ENCODE assay signal across 26 cellular contexts in the genomic region with DNA sequence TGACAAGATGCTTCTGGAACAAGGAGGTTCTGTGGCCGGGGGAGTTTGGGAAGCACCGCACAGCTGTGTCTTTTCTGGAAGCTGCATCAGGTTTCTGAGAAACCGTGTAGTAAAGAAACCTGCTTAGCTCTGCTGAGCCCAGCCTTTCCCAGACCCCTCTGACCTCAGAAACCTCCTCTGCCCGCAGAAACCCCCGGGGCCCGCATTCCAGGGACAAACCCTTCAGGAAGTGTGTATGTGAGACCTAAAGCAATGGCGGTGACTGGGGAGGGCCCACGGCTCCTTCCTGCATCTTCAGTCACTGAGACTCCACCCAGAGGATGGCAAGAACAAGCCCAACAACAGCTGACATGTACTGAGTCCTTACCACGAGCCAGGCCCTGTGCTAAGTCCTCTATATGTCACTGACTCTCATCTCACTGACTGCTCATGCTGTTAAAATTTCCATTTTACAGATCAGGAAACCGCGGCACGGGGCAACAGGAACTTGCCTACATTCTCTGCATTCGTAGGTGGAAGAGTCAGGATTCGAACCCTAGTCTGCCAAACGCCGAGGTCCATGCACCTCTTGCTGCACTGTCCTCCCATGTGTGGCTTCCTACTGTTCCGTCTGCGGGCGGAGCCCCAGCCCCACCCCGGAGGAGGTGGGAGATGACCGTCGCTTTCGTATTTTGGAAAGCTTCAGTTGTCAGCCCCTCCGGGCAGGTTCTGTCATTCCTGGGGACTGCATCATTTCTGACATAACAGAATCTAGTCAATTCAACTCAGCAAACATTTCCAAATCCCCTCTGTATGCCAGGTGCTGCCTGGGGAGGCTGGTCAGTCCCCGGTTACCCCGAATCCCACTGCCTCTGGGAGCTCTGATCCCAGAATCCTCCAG.
"Had no signal": no experiment of that assay in that cellular context is flagged by ENCODE, and none has a peak within 500 bp of the region (broad histone marks: within the 10 kb centered on the region; RNA-seq: fewer than 3 reads in every experiment).

No MANE protein-coding gene starts in this region.

- H3K4me1 ChIP-seq: heart left ventricle, psoas muscle, right lobe of liver, testis, tibial nerve had no signal

- FAIRE-seq: endometrium, frontal cortex, kidney had no signal

- H3K9me3 ChIP-seq: neutrophil, psoas muscle, testis had no signal

- H3K27ac ChIP-seq: dorsolateral prefrontal cortex, heart left ventricle, neutrophil, psoas muscle, right lobe of liver, testis, tibial nerve had no signal

- H3K4me3 ChIP-seq: dorsolateral prefrontal cortex, heart left ventricle, lung, psoas muscle, right lobe of liver, testis, tibial nerve had no signal

- ATAC-seq: esophagus mucosa; heart left ventricle; left cardiac atrium; left ventricle myocardium superior; psoas muscle; right lobe of liver; stimulated activated naive B cell treated with anti-CD40 and anti-IgM and Interleukin-4, amounts not matched to agents 10 μg/mL and 1 μg/mL and 100 μg/mL, for 72 hours; stimulated activated naive CD8-positive, alpha-beta T cell treated with anti-CD3 and anti-CD28 coated beads, Interleukin-15, amount 100 ng/mL, for 72 hours had no signal

- H3K36me3 Mint-ChIP-seq: immature natural killer cell; naive B cell; stimulated activated naive B cell treated with anti-CD40 and anti-IgM and Interleukin-4, amounts not matched to agents 10 μg/mL and 1 μg/mL and 100 μg/mL, for 72 hours had no signal

- H3K27me3 ChIP-seq: neutrophil, right lobe of liver, testis, tibial nerve had no signal

- H3K4me3 Mint-ChIP-seq: immature natural killer cell; nephron; stimulated activated naive B cell treated with anti-CD40 and anti-IgM and Interleukin-4, amounts not matched to agents 10 μg/mL and 1 μg/mL and 100 μg/mL, for 72 hours; stimulated activated naive CD8-positive, alpha-beta T cell treated with anti-CD3 and anti-CD28 coated beads, Interleukin-15, amount 100 ng/mL, for 72 hours had no signal

- H3K4me1 Mint-ChIP-seq: immature natural killer cell; naive B cell; nephron; stimulated activated naive B cell treated with anti-CD40 and anti-IgM and Interleukin-4, amounts not matched to agents 10 μg/mL and 1 μg/mL and 100 μg/mL, for 72 hours; stimulated activated naive CD8-positive, alpha-beta T cell treated with anti-CD3 and anti-CD28 coated beads, Interleukin-15, amount 100 ng/mL, for 72 hours had no signal

- DNase-seq: cortex of kidney; effector CD8-positive, alpha-beta T cell; heart left ventricle; immature natural killer cell; kidney; left cardiac atrium; left ventricle myocardium superior; mesenchymal stem cell; naive B cell; psoas muscle; retina; right lobe of liver; stimulated activated CD4-positive, alpha-beta T cell treated with anti-CD3 and anti-CD28 coated beads, Interleukin-15, amount 100 ng/mL, for 24 hours; stimulated activated CD4-positive, alpha-beta T cell treated with anti-CD3 and anti-CD28 coated beads, Interleukin-2, amount 100 ng/mL, for 24 hours; stimulated activated CD4-positive, alpha-beta T cell treated with anti-CD3 and anti-CD28 coated beads, Interleukin-4, amount 100 ng/mL, for 4 hours; stimulated activated naive B cell treated with anti-CD40 and anti-IgM and Interleukin-4, amounts not matched to agents 10 μg/mL and 1 μg/mL and 100 μg/mL, for 72 hours; stimulated activated naive CD8-positive, alpha-beta T cell treated with anti-CD3 and anti-CD28 coated beads, Interleukin-15, amount 100 ng/mL, for 72 hours; testis had no signal

- H3K36me3 ChIP-seq: heart left ventricle, neutrophil, right lobe of liver, tibial nerve had no signal

- H3K27ac Mint-ChIP-seq: immature natural killer cell; naive B cell; nephron; stimulated activated naive B cell treated with anti-CD40 and anti-IgM and Interleukin-4, amounts not matched to agents 10 μg/mL and 1 μg/mL and 100 μg/mL, for 72 hours; stimulated activated naive CD8-positive, alpha-beta T cell treated with anti-CD3 and anti-CD28 coated beads, Interleukin-15, amount 100 ng/mL, for 72 hours had no signal
